In the genomic region with DNA sequence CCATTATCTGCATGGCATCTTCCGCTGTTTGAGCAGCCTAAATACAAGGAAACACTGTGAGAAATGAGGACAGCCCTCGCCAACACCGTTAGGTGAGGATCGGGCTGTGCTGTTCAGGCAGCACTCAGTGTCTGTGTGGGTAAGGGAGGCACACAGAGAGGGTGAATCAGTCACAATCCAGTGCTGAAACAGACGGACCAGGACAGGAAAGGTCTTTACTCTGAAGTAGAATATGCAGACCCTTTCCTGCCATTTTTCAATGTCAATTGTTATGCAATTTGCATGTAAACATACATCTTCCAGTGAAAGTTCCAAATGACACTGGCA, we compare ENCODE assay signal across 2 cellular contexts.
TF ChIP-seq lines count a peak whose summit lies in the region.

No MANE protein-coding gene starts in this region.

TF ChIP-seq in SK-N-SH, 30 proteins besides CTCF, POLR2A, EP300 and RAD21:
- TF ChIP-seq USF1 (IDR thresholded peaks at IDR 0.05; ENCODE audit: borderline replicate concordance, low read depth) (no peak), RCOR1 (IDR thresholded peaks at IDR 0.05; ENCODE audit: low read length) (no peak), FOSL2 (IDR thresholded peaks at IDR 0.05; ENCODE audit: borderline replicate concordance, low read depth) (no peak), REST (IDR thresholded peaks at IDR 0.05; ENCODE audit: low read depth, low read length) (0 out of 2 replicates have a peak, but pooled peaks have one; percentile 57), CHD2 (IDR thresholded peaks at IDR 0.05; ENCODE audit: low read length, partially characterized antibody) (no peak), GATA2 (CRISPR knock-in tag; IDR thresholded peaks at IDR 0.05) (no peak)

TF ChIP-seq in endothelial cell of umbilical vein, 7 proteins besides CTCF, POLR2A, EP300 and RAD21 (continued from another document):
- TF ChIP-seq POLR2AphosphoS5 (IDR thresholded peaks at IDR 0.05; ENCODE audit: insufficient read depth, low read depth, low read length) = no peak
- no peak for TF ChIP-seq MAX (IDR thresholded peaks at IDR 0.05; ENCODE audit: insufficient read depth, insufficient read length)
- no peak for TF ChIP-seq FOS (IDR thresholded peaks at IDR 0.05; ENCODE audit: borderline replicate concordance, insufficient read depth, low read length)
- TF ChIP-seq EZH2 (IDR thresholded peaks at IDR 0.05; ENCODE audit: borderline replicate concordance, low read depth, low read length, severe bottlenecking) = no peak
